ENCODE assay signal across 21 cellular contexts in genomic region chr10:123061865-123062264, GRCh38. TPM values are rescaled to one million over a fixed set of nuclear protein-coding genes. Genes with fewer than 3 reads are reported as not detected.
DNase-seq lines count a peak whose midpoint lies in the region; ATAC-seq, FAIRE-seq and TF ChIP-seq lines count a peak whose summit lies in the region.
"Had no signal": no experiment of that assay in that cellular context is flagged by ENCODE, and none has a peak within 500 bp of the region (broad histone marks: within the 10 kb centered on the region; RNA-seq: fewer than 3 reads in every experiment).

No MANE protein-coding gene starts in this region.

- peak; percentile 13 for FAIRE-seq in GM12891 (lab: Jason Lieb, UNC)
- FAIRE-seq: A549, D721Med, GM12892, GM18507 had no signal

- DNase-seq in GM12891 (ENCODE audit: insufficient read length, low spot score) (no peak), left lobe of liver (ENCODE audit: low spot score) (no peak), right lobe of liver (no peak), sigmoid colon (no peak), EL (no peak)
- DNase-seq: AML-193; Caco-2; Calu3; CD4-positive, alpha-beta T cell; CD8-positive, alpha-beta T cell; DMS79 treated with DMSO at 0.1 percent for 48 hours; GDM1 had no signal

- TF ChIP-seq POLR2A in GM12891 (IDR thresholded peaks at IDR 0.05; ENCODE audit: low read depth, low read length) (no peak), right lobe of liver (IDR thresholded peaks at IDR 0.05) (no peak), sigmoid colon (IDR thresholded peaks at IDR 0.05) (no peak)

- 40% methylated on average over 2 of the region's 2 CpGs for WGBS in right lobe of liver (ENCODE audit: insufficient coverage, low coverage, low lambda C conversion rate, missing lambda C conversion rate)
- 87 to 88% methylated on average over 2 of the region's 2 CpGs for WGBS in sigmoid colon, 2 donors

- no peak for TF ChIP-seq CTCF in right lobe of liver (IDR thresholded peaks at IDR 0.05)
- no peak for TF ChIP-seq CTCF in sigmoid colon (IDR thresholded peaks at IDR 0.05)

- no peaks in the 10 kb centered on the region for H3K4me1 ChIP-seq in right lobe of liver
- no peaks in the 10 kb centered on the region for H3K4me1 ChIP-seq in sigmoid colon
- H3K4me1 ChIP-seq: A549; BLaER1 treated with 17β-estradiol and CSF1 and Interleukin-3, amounts not matched to agents 10 nM and 100 nM; Caco-2 had no signal

- H3K36me3 ChIP-seq in right lobe of liver (no peaks in the 10 kb centered on the region), sigmoid colon (no peaks in the 10 kb centered on the region)
- H3K36me3 ChIP-seq: BLaER1 treated with 17β-estradiol and CSF1 and Interleukin-3, amounts not matched to agents 10 nM and 100 nM had no signal

- H3K27ac ChIP-seq in right lobe of liver = no peak overlapping the region
- H3K27ac ChIP-seq in sigmoid colon = no peak overlapping the region
- H3K27ac ChIP-seq: 22Rv1; A549; BLaER1 treated with 17β-estradiol and CSF1 and Interleukin-3, amounts not matched to agents 10 nM and 100 nM; C4-2B had no signal

- TF ChIP-seq EP300 in sigmoid colon (IDR thresholded peaks at IDR 0.05) = no peak

- no peaks in the 10 kb centered on the region for H3K9me3 ChIP-seq in right lobe of liver
- H3K9me3 ChIP-seq in sigmoid colon = no peaks in the 10 kb centered on the region
- H3K9me3 ChIP-seq: A549; BLaER1 treated with 17β-estradiol and CSF1 and Interleukin-3, amounts not matched to agents 10 nM and 100 nM; Caco-2 had no signal

- H3K4me3 ChIP-seq in right lobe of liver (no peak overlapping the region), sigmoid colon (no peak overlapping the region)
- H3K4me3 ChIP-seq: A549; BLaER1 treated with 17β-estradiol and CSF1 and Interleukin-3, amounts not matched to agents 10 nM and 100 nM had no signal

- intact Hi-C loops in right lobe of liver (cut with DNase I) = no loop called here
- intact Hi-C loops in sigmoid colon (cut with DNase I) = no loop called here

- ATAC-seq in HG03460 (IDR thresholded peaks at IDR 0.05; ENCODE audit: unreplicated experiment) (peak; percentile 83), left lobe of liver (peak; percentile 63), right lobe of liver (peak in 3 of 4 donors; percentile 36 to 47 (median 47)), HG02884 (IDR thresholded peaks at IDR 0.05; ENCODE audit: unreplicated experiment) (no peak)
- ATAC-seq: A549; CD8-positive, alpha-beta T cell had no signal

- H3K27me3 ChIP-seq in right lobe of liver (no peaks in the 10 kb centered on the region), sigmoid colon (peaks cover 0 to 7% (median 0%) of the 10 kb centered on the region in 3 donors)
- H3K27me3 ChIP-seq: BLaER1 treated with 17β-estradiol and CSF1 and Interleukin-3, amounts not matched to agents 10 nM and 100 nM had no signal

TF ChIP-seq in GM12891, 5 proteins besides CTCF, POLR2A, EP300 and RAD21:
- TF ChIP-seq POU2F2 (IDR thresholded peaks at IDR 0.05; ENCODE audit: low read depth, low read length) (no peak), SPI1 (IDR thresholded peaks at IDR 0.05; ENCODE audit: low read depth, low read length) (peak; percentile 71)

RNA-seq across cellular contexts. Expression of gene ACADSB, which starts 53.1 kb away (rescaled TPM):
- polyA plus RNA-seq in GM12891 (2012; ENCODE audit: low read depth, missing spikeins) = 9.1 TPM
- total RNA-seq in left lobe of liver = 328 TPM
- total RNA-seq in right lobe of liver = 100 to 1,000 TPM in 4 of 6 experiments, 10 to 100 TPM in 2; 73.6 to 591 (median 273) TPM
- 10 to 100 TPM; 15.0 to 18.7 (median 16.8) TPM for total RNA-seq in sigmoid colon
- 10 to 100 TPM in 2 of 3 donors, 1 to 10 TPM in 1; 7.6 to 14.8 (median 12.6) TPM for polyA plus RNA-seq in sigmoid colon

RNA-seq across cellular contexts. Expression of gene IKZF5, which starts 53.3 kb away (rescaled TPM):
- polyA plus RNA-seq in GM12891 (2012; ENCODE audit: low read depth, missing spikeins) = 9.8 TPM
- 12.7 TPM for total RNA-seq in left lobe of liver
- 10 to 100 TPM in 2 of 6 experiments, 1 to 10 TPM in 4; 4.1 to 15.8 (median 8.3) TPM for total RNA-seq in right lobe of liver
- 10 to 100 TPM in 3 of 4 donors, 1 to 10 TPM in 1; 9.4 to 16.4 (median 13.4) TPM for total RNA-seq in sigmoid colon
- 1 to 10 TPM; 4.4 to 8.0 (median 6.0) TPM for polyA plus RNA-seq in sigmoid colon
